Comparison of ENCODE assay signal across 1 cellular context in genomic region chr16:67013823-67014640, GRCh38.
TF ChIP-seq lines count a peak whose summit lies in the region.

No MANE protein-coding gene starts in this region.

TF ChIP-seq in H1, 55 proteins besides CTCF, POLR2A, EP300 and RAD21:
- no peak for TF ChIP-seq CHD2 (IDR thresholded peaks at IDR 0.05; ENCODE audit: low read length)
- no peak for TF ChIP-seq EGR1 (IDR thresholded peaks at IDR 0.05; ENCODE audit: borderline replicate concordance, low read depth, low read length)
- TF ChIP-seq, protein P1, sequence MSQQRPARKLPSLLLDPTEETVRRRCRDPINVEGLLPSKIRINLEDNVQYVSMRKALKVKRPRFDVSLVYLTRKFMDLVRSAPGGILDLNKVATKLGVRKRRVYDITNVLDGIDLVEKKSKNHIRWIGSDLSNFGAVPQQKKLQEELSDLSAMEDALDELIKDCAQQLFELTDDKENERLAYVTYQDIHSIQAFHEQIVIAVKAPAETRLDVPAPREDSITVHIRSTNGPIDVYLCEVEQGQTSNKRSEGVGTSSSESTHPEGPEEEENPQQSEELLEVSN (IDR thresholded peaks at IDR 0.05), result 0 out of 2 replicates have a peak, but pooled peaks have one; percentile 32
- TF ChIP-seq SUZ12 (IDR thresholded peaks at IDR 0.05; ENCODE audit: low read length), result peak; percentile 82
- peak; percentile 60 for TF ChIP-seq EZH2 (IDR thresholded peaks at IDR 0.05; ENCODE audit: low read depth, low read length, severe bottlenecking)
- TF ChIP-seq TAF7 (optimal IDR thresholded peaks at IDR 0.05; ENCODE audit: borderline replicate concordance, low read depth, low read length), result no peak
- TF ChIP-seq GABPA (IDR thresholded peaks at IDR 0.05; ENCODE audit: borderline replicate concordance, insufficient read depth, low read length), result 0 out of 2 replicates have a peak, but pooled peaks have one; percentile 8
- TF ChIP-seq KDM4A (IDR thresholded peaks at IDR 0.05; ENCODE audit: low read depth, low read length, severe bottlenecking), result peak; percentile 91
- TF ChIP-seq RFX5 (IDR thresholded peaks at IDR 0.05; ENCODE audit: borderline replicate concordance, low read depth, low read length), result no peak
- TF ChIP-seq BACH1 (IDR thresholded peaks at IDR 0.05; ENCODE audit: low read length), result no peak
